Comparison of ENCODE assay signal across 8 cellular contexts in genomic region chr22:37283393-37283937, GRCh38. TPM values are rescaled to one million over a fixed set of nuclear protein-coding genes. Genes with fewer than 3 reads are reported as not detected.
DNase-seq lines count a peak whose midpoint lies in the region; ATAC-seq and TF ChIP-seq lines count a peak whose summit lies in the region.

No MANE protein-coding gene starts in this region.

- no peak overlapping the region for H3K27ac ChIP-seq in prostate gland

- peak; percentile 29 for ATAC-seq in HG02798 (IDR thresholded peaks at IDR 0.05; ENCODE audit: poor library complexity, unreplicated experiment)

- TF ChIP-seq POLR2A in prostate gland (IDR thresholded peaks at IDR 0.05): no peak

- peak; percentile 67 for DNase-seq in activated CD4-positive, alpha-beta memory T cell treated with anti-CD3 and anti-CD28 coated beads for 36 hours
- DNase-seq in fibroblast of villous mesenchyme (ENCODE audit: low read depth) (no peak), amniotic stem cell (lab: John Stamatoyannopoulos, UW) (no peak), DMS153 treated with DMSO at 0.1 percent for 48 hours (lab: John Stamatoyannopoulos, UW; ENCODE audit: unreplicated experiment) (no peak), prostate gland (ENCODE audit: low spot score) (no peak), NCI-H2081 (lab: John Stamatoyannopoulos, UW) (no peak)

- H3K36me3 Mint-ChIP-seq in activated CD4-positive, alpha-beta memory T cell treated with anti-CD3 and anti-CD28 coated beads for 36 hours: peaks cover 18% of the 10 kb centered on the region
- H3K36me3 Mint-ChIP-seq in stimulated activated naive CD8-positive, alpha-beta T cell treated with anti-CD3 and anti-CD28 coated beads, Interleukin-15, Interleukin-2, amounts not matched to agents 100 ng/mL and 50 ng/mL, for 24 hours (ENCODE audit: low read depth): peaks cover 7% of the 10 kb centered on the region

- no peaks in the 10 kb centered on the region for H3K9me3 ChIP-seq in prostate gland

- no peaks in the 10 kb centered on the region for H3K27me3 Mint-ChIP-seq in activated CD4-positive, alpha-beta memory T cell treated with anti-CD3 and anti-CD28 coated beads for 36 hours
- H3K27me3 Mint-ChIP-seq in stimulated activated naive CD8-positive, alpha-beta T cell treated with anti-CD3 and anti-CD28 coated beads, Interleukin-15, Interleukin-2, amounts not matched to agents 100 ng/mL and 50 ng/mL, for 24 hours: no peaks in the 10 kb centered on the region

- CTCF ChIA-PET in activated CD4-positive, alpha-beta memory T cell treated with anti-CD3 and anti-CD28 coated beads for 36 hours (lab: Charles Lee): interaction anchor here (1.1 to 1.6 kb wide), 4 partner anchors 12 to 22 kb away, joined by 4 to 7 read pairs (median 5); no protein-coding TSS in a partner anchor

- no peaks in the 10 kb centered on the region for H3K36me3 ChIP-seq in prostate gland

- POLR2A ChIA-PET in activated CD4-positive, alpha-beta memory T cell treated with anti-CD3 and anti-CD28 coated beads for 36 hours (lab: Charles Lee): interaction anchor here (0.9 to 1.6 kb wide), 4 partner anchors 10 to 27 kb away, joined by 3 to 7 read pairs (median 4); no protein-coding TSS in a partner anchor

- 64% methylated on average over 8 of the region's 8 CpGs for WGBS in prostate gland

- H3K4me3 ChIP-seq in fibroblast of villous mesenchyme (ENCODE audit: low read depth, low read length) (no peak overlapping the region), prostate gland (peak overlapping the region in 1 of 2 donors; percentile 2)

- H3K4me3 Mint-ChIP-seq in activated CD4-positive, alpha-beta memory T cell treated with anti-CD3 and anti-CD28 coated beads for 36 hours: peak overlapping the region; percentile 82
- peak overlapping the region; percentile 91 for H3K4me3 Mint-ChIP-seq in stimulated activated naive CD8-positive, alpha-beta T cell treated with anti-CD3 and anti-CD28 coated beads, Interleukin-15, Interleukin-2, amounts not matched to agents 100 ng/mL and 50 ng/mL, for 24 hours

- no peaks in the 10 kb centered on the region for H3K9me3 Mint-ChIP-seq in activated CD4-positive, alpha-beta memory T cell treated with anti-CD3 and anti-CD28 coated beads for 36 hours
- no peaks in the 10 kb centered on the region for H3K9me3 Mint-ChIP-seq in stimulated activated naive CD8-positive, alpha-beta T cell treated with anti-CD3 and anti-CD28 coated beads, Interleukin-15, Interleukin-2, amounts not matched to agents 100 ng/mL and 50 ng/mL, for 24 hours

- H3K27me3 ChIP-seq in prostate gland (replicated peaks; ENCODE audit: insufficient read depth): peaks cover 4% of the 10 kb centered on the region

- peaks cover 52% of the 10 kb centered on the region for H3K4me1 Mint-ChIP-seq in activated CD4-positive, alpha-beta memory T cell treated with anti-CD3 and anti-CD28 coated beads for 36 hours (ENCODE audit: low read depth)
- peaks cover 88% of the 10 kb centered on the region for H3K4me1 Mint-ChIP-seq in stimulated activated naive CD8-positive, alpha-beta T cell treated with anti-CD3 and anti-CD28 coated beads, Interleukin-15, Interleukin-2, amounts not matched to agents 100 ng/mL and 50 ng/mL, for 24 hours (ENCODE audit: low read depth)

- intact Hi-C loops in activated CD4-positive, alpha-beta memory T cell treated with anti-CD3 and anti-CD28 coated beads for 36 hours (cut with micrococcal nuclease): no loop called here
- intact Hi-C loops in prostate gland (cut with DNase I): no loop called here

- H3K4me1 ChIP-seq in prostate gland (replicated peaks): no peaks in the 10 kb centered on the region

- peak overlapping the region; percentile 94 for H3K27ac Mint-ChIP-seq in activated CD4-positive, alpha-beta memory T cell treated with anti-CD3 and anti-CD28 coated beads for 36 hours
- H3K27ac Mint-ChIP-seq in stimulated activated naive CD8-positive, alpha-beta T cell treated with anti-CD3 and anti-CD28 coated beads, Interleukin-15, Interleukin-2, amounts not matched to agents 100 ng/mL and 50 ng/mL, for 24 hours: peak overlapping the region; percentile 99

- TF ChIP-seq CTCF in fibroblast of villous mesenchyme (IDR thresholded peaks at IDR 0.05; ENCODE audit: insufficient read depth, low read depth, low read length) (peak; percentile 45), prostate gland (IDR thresholded peaks at IDR 0.05) (no peak)

RNA-seq across cellular contexts. Expression of gene CYTH4, which starts 1.2 kb away (rescaled TPM):
- 10 to 100 TPM; 58.7 to 60.5 TPM for total RNA-seq in activated CD4-positive, alpha-beta memory T cell treated with anti-CD3 and anti-CD28 coated beads for 36 hours
- total RNA-seq in fibroblast of villous mesenchyme (under 0.01 TPM in 2 replicates), prostate gland (1 to 10 TPM; 4.7 to 5.5 TPM)

RNA-seq across cellular contexts. Expression of gene RAC2, which starts 39.4 kb away (rescaled TPM):
- total RNA-seq in activated CD4-positive, alpha-beta memory T cell treated with anti-CD3 and anti-CD28 coated beads for 36 hours: 100 to 1,000 TPM; 714 to 727 TPM
- total RNA-seq in fibroblast of villous mesenchyme: 8.1 and 11.2 TPM in 2 replicates
- total RNA-seq in prostate gland: 10 to 100 TPM in 1 of 2 donors, 1 to 10 TPM in 1; 9.7 to 14.4 TPM

Comparison
In these comparisons a context has a peak if more than half of its experiments do, and no peak if none do; other contexts are left out.
1. RNA of gene CYTH4, which starts 1.2 kb away (total RNA-seq): 58.7 to 60.5 TPM in activated CD4-positive, alpha-beta memory T cell treated with anti-CD3 and anti-CD28 coated beads for 36 hours; 4.7 to 5.5 TPM in prostate gland and under 0.01 TPM in fibroblast of villous mesenchyme; every median in the first group is over 4 times any median in the second.
2. RNA of gene RAC2, which starts 39.4 kb away (total RNA-seq): 714 to 727 TPM in activated CD4-positive, alpha-beta memory T cell treated with anti-CD3 and anti-CD28 coated beads for 36 hours; 9.7 to 14.4 TPM in prostate gland and 8.1 to 11.2 TPM in fibroblast of villous mesenchyme; every median in the first group is over 10 times any median in the second.